Comparison of ENCODE assay signal across 11 cellular contexts in the genomic region with DNA sequence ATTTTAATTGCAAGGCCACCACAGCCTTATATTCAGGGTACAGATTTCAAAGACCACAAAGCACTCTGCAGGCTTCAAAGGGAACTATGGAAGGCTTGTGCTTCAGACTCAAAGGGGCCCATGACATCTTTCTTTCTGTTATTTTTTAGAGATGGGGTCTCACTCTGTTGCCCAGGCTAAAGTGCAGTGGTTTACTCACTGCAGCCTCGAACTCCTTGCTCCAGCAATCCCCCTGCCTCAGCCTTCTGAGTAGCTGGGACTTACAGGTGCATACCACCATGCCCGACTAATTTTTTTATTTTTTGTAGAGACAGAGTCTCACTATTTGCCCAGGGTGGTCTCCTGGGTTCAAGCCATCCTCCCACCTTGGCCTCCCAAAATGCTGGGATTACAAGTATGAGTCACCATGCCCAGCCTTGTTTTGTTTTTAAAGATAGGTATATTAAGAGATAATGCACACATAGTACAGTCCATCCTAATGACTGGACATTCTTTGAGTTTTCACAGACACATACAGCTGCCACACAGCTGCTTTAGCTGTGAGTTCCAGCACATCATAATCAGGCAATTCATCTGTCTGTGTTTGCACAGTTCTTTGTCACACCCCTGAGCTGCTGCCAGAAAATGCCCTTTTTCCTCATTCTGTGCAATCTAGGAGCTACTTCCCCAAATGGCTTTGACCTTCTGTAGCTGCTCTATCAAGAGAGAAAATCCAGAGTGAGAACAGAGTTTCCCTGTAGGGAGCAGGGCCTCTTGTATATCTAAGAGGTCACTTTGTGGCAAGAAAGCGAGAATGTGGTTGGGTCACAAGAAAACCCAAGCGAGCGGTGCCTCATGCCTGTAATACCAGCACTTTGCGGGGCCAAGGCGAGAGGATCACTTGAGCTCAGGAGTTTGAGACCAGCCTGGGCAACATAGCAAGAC. TPM values are rescaled to one million over a fixed set of nuclear protein-coding genes. Genes with fewer than 3 reads are reported as not detected.
DNase-seq lines count a peak whose midpoint lies in the region; ATAC-seq and TF ChIP-seq lines count a peak whose summit lies in the region.
"Had no signal": no experiment of that assay in that cellular context is flagged by ENCODE, and none has a peak within 500 bp of the region (broad histone marks: within the 10 kb centered on the region; RNA-seq: fewer than 3 reads in every experiment).

No MANE protein-coding gene starts in this region.

- DNase-seq in GM23248 (peak; percentile 24), PC-3 (peak; percentile 61), foreskin fibroblast (peak; percentile 6 to 16), NCI-H1417 (lab: John Stamatoyannopoulos, UW) (no peak), cortex of kidney (lab: John Stamatoyannopoulos, UW) (no peak), SHP77 treated with DMSO at 0.1 percent for 48 hours (lab: John Stamatoyannopoulos, UW) (no peak), tibial artery (no peak)
- DNase-seq: brain microvascular endothelial cell, MM.1S had no signal

- H3K4me3 ChIP-seq in GM23248 (no peak overlapping the region), PC-3 (ENCODE audit: low read length) (no peak overlapping the region), foreskin fibroblast (ENCODE audit: low read depth in 1 of 2, low read length in 2 of 2) (no peak overlapping the region), skeletal muscle tissue (ENCODE audit: low read length in 3 of 3) (no peak overlapping the region), tibial artery (no peak overlapping the region)
- H3K4me3 ChIP-seq: gastrocnemius medialis had no signal

- CTCF ChIA-PET in PC-3 (lab: Charles Lee): interaction anchor here (1.0 kb wide), 1 partner anchor 24 kb away, joined by 3 read pairs; a partner anchor contains a TSS

- H3F3A ChIP-seq in GM23248 (ENCODE audit: insufficient read depth) (0 out of 2 replicates have a peak, but pooled peaks cover 7% of the 10 kb centered on the region), PC-3 (ENCODE audit: low read length, unreplicated experiment) (no peaks in the 10 kb centered on the region)

- H3K4me2 ChIP-seq in GM23248 (ENCODE audit: unreplicated experiment) (no peak overlapping the region), PC-3 (ENCODE audit: low read length) (peak overlapping the region; percentile 6; the same call in 1 of the 2 replicates)

- whole genome bisulfite sequencing in GM23248 (ENCODE audit: low coverage in 1 of 2, low lambda C conversion rate in 2 of 2, missing lambda C conversion rate in 2 of 2), 2 experiments: 89 to 92% methylated on average over 7 of the region's 7 CpGs

- no TSS peak for BruUV-seq in PC-3 (replicated peaks; lab: Mats Ljungman, UMichigan)

- H3K36me3 ChIP-seq in GM23248 (ENCODE audit: low read depth) (no peaks in the 10 kb centered on the region), PC-3 (ENCODE audit: low read depth, low read length) (no peaks in the 10 kb centered on the region), skeletal muscle tissue (ENCODE audit: control insufficient read depth in 3 of 3, insufficient read depth in 3 of 3, low read length in 3 of 3) (peaks cover 0 to 11% (median 4%) of the 10 kb centered on the region in 3 donors), tibial artery (peaks cover 0 to 35% (median 0%) of the 10 kb centered on the region in 3 donors)
- H3K36me3 ChIP-seq: brain microvascular endothelial cell, gastrocnemius medialis had no signal

- H3K9me3 ChIP-seq in GM23248 (ENCODE audit: low read depth) (no peaks in the 10 kb centered on the region), PC-3 (ENCODE audit: low read length) (no peaks in the 10 kb centered on the region), skeletal muscle tissue (ENCODE audit: control insufficient read depth in 3 of 3, low read length in 3 of 3) (no peaks in the 10 kb centered on the region), tibial artery (no peaks in the 10 kb centered on the region)
- H3K9me3 ChIP-seq: gastrocnemius medialis had no signal

- no peak overlapping the region for H2AFZ ChIP-seq in GM23248
- no peak overlapping the region for H2AFZ ChIP-seq in PC-3 (ENCODE audit: low read length)

- no peak overlapping the region for H3K9ac ChIP-seq in GM23248
- no peak overlapping the region for H3K9ac ChIP-seq in PC-3 (ENCODE audit: low read length)
- no peak overlapping the region for H3K9ac ChIP-seq in skeletal muscle tissue (ENCODE audit: low read depth in 1 of 3, low read length in 3 of 3)

- no peak overlapping the region for H3K27ac ChIP-seq in GM23248
- H3K27ac ChIP-seq in PC-3 (ENCODE audit: low read length): no peak overlapping the region
- H3K27ac ChIP-seq in skeletal muscle tissue (ENCODE audit: low read depth, low read length): peak overlapping the region; percentile 47
- no peak overlapping the region for H3K27ac ChIP-seq in tibial artery
- H3K27ac ChIP-seq: brain microvascular endothelial cell, gastrocnemius medialis had no signal

- ATAC-seq in PC-3: peak; percentile 74
- ATAC-seq: gastrocnemius medialis had no signal

- H3K27me3 ChIP-seq in GM23248 (replicated peaks; ENCODE audit: insufficient read depth): no peaks in the 10 kb centered on the region
- H3K27me3 ChIP-seq in PC-3 (ENCODE audit: low read length): no peaks in the 10 kb centered on the region
- no peaks in the 10 kb centered on the region for H3K27me3 ChIP-seq in skeletal muscle tissue (ENCODE audit: control insufficient read depth in 3 of 3, insufficient read depth in 3 of 3, low read length in 3 of 3)
- H3K27me3 ChIP-seq in tibial artery: no peaks in the 10 kb centered on the region
- H3K27me3 ChIP-seq: brain microvascular endothelial cell, gastrocnemius medialis had no signal

- POLR2A ChIA-PET in PC-3 (lab: Charles Lee; ENCODE audit: unreplicated experiment): interaction anchor here (0.7 kb wide), 1 partner anchor 87 kb away, joined by 3 read pairs; no protein-coding TSS in a partner anchor

- intact Hi-C loops in PC-3 (cut with micrococcal nuclease) (no loop called here), tibial artery (cut with DNase I; ENCODE audit: low total_unique reads) (no loop called here)

- H3K9me2 ChIP-seq in GM23248 (ENCODE audit: insufficient read depth) (no peaks in the 10 kb centered on the region), PC-3 (replicated peaks; ENCODE audit: low read length) (no peaks in the 10 kb centered on the region)

- H3K79me2 ChIP-seq in GM23248 (ENCODE audit: insufficient read depth): no peaks in the 10 kb centered on the region
- H3K79me2 ChIP-seq in PC-3 (ENCODE audit: low read length): no peaks in the 10 kb centered on the region

- H4K20me1 ChIP-seq in GM23248 (ENCODE audit: insufficient read depth) (no peaks in the 10 kb centered on the region), PC-3 (ENCODE audit: low read length) (no peaks in the 10 kb centered on the region)

- in situ Hi-C loops in GM23248 (cut with MboI): no loop called here

- peaks cover 6% of the 10 kb centered on the region; the same call in 1 of the 2 replicates for H3K4me1 ChIP-seq in GM23248 (ENCODE audit: insufficient read depth)
- peaks cover 45% of the 10 kb centered on the region for H3K4me1 ChIP-seq in PC-3 (ENCODE audit: insufficient read depth, low read length)
- no peaks in the 10 kb centered on the region for H3K4me1 ChIP-seq in skeletal muscle tissue (ENCODE audit: control insufficient read depth in 3 of 3, insufficient read depth in 3 of 3, low read length in 3 of 3)
- no peaks in the 10 kb centered on the region for H3K4me1 ChIP-seq in tibial artery
- H3K4me1 ChIP-seq: gastrocnemius medialis had no signal

- no peak for TF ChIP-seq CTCF in PC-3 (conservative IDR thresholded peaks at IDR 0.05; ENCODE audit: low read depth, low read length)
- no peak for TF ChIP-seq CTCF in foreskin fibroblast (IDR thresholded peaks at IDR 0.05; ENCODE audit: low read depth, low read length)
- no peak for TF ChIP-seq CTCF in tibial artery (IDR thresholded peaks at IDR 0.05)

RNA-seq across cellular contexts. Expression of a gene that starts 24.1 kb away (rescaled TPM):
- total RNA-seq in GM23248 (2014; rRNA removed; shearing (Covaris generic)): 1.9 and 3.0 TPM in 2 replicates
- polyA plus RNA-seq in GM23248 (2016; fragmentation: Nextera tagmentation; extraction: Ambion mirVana): 7.3 TPM in 2 replicates
- 3.9 and 4.4 TPM in 2 replicates for total RNA-seq in PC-3 (2014; rRNA removed)
- total RNA-seq in skeletal muscle tissue: 1.0 TPM

RNA-seq across cellular contexts. Expression of a gene that starts 53.6 kb away (rescaled TPM):
- 0.38 TPM in 1 of 2 replicates, not detected in the other for total RNA-seq in GM23248 (2014; rRNA removed; shearing (Covaris generic))
- polyA plus RNA-seq in GM23248 (2016; fragmentation: Nextera tagmentation; extraction: Ambion mirVana): 0.08 and 0.09 TPM in 2 replicates
- total RNA-seq in PC-3 (2014; rRNA removed): not detected in 2 replicates
- 3.7 TPM for total RNA-seq in skeletal muscle tissue

Comparison
In these comparisons a context has a peak if more than half of its experiments do, and no peak if none do; other contexts are left out.
1. DNase-seq: peak in GM23248 (single experiment), PC-3 (single experiment) and foreskin fibroblast (2 of 2); none in NCI-H1417 (0 of 3), cortex of kidney (single experiment), SHP77 treated with DMSO at 0.1 percent for 48 hours (single experiment) and tibial artery (0 of 2).